In genomic region chr3:188088948-188089685, GRCh38 we compare ENCODE assay signal across 1 cellular context.
TF ChIP-seq lines count a peak whose summit lies in the region.

No MANE protein-coding gene starts in this region.

TF ChIP-seq in HepG2, 621 proteins besides CTCF, POLR2A, EP300 and RAD21 (continued from another document):
- TF ChIP-seq ARID5B (CRISPR knock-in tag; IDR thresholded peaks at IDR 0.05) (0 out of 2 replicates have a peak, but pooled peaks have one; percentile 19), MAF1 (CRISPR knock-in tag; IDR thresholded peaks at IDR 0.05; ENCODE audit: borderline replicate concordance) (no peak), RNF2 (conservative IDR thresholded peaks at IDR 0.05; ENCODE audit: low read depth) (no peak), NR2F6 (IDR thresholded peaks at IDR 0.05) (no peak), NR2F6 (CRISPR knock-in tag; IDR thresholded peaks at IDR 0.05) (peak; percentile 33; the same call in 1 of the 2 replicates), SOX6 (IDR thresholded peaks at IDR 0.05) (no peak), SOX6 (CRISPR knock-in tag; IDR thresholded peaks at IDR 0.05) (peak; percentile 45; the same call in 1 of the 2 replicates), ZNF18 (CRISPR knock-in tag; IDR thresholded peaks at IDR 0.05; ENCODE audit: insufficient replicate concordance) (no peak), ATF7 (IDR thresholded peaks at IDR 0.05) (no peak), ATF7 (CRISPR knock-in tag; IDR thresholded peaks at IDR 0.05) (no peak), ATAD3A (CRISPR knock-in tag; IDR thresholded peaks at IDR 0.05) (no peak), PREB (CRISPR knock-in tag; IDR thresholded peaks at IDR 0.05) (no peak), ZNF501 (CRISPR knock-in tag; IDR thresholded peaks at IDR 0.05) (0 out of 2 replicates have a peak, but pooled peaks have one; percentile 24), HNF4A (CRISPR knock-in tag; IDR thresholded peaks at IDR 0.05) (peak; percentile 45; the same call in 1 of the 2 replicates), FOSL1 (CRISPR knock-in tag; IDR thresholded peaks at IDR 0.05; ENCODE audit: borderline replicate concordance) (no peak), SALL1 (CRISPR knock-in tag; IDR thresholded peaks at IDR 0.05) (0 out of 2 replicates have a peak, but pooled peaks have one; percentile 29), ZNF746 (CRISPR knock-in tag; IDR thresholded peaks at IDR 0.05) (no peak), ZBTB25 (CRISPR knock-in tag; IDR thresholded peaks at IDR 0.05) (no peak), SMAD1 (CRISPR knock-in tag; IDR thresholded peaks at IDR 0.05; ENCODE audit: borderline replicate concordance, low read depth) (no peak), RBM39 (IDR thresholded peaks at IDR 0.05; ENCODE audit: low read depth, low read length, poor library complexity, severe bottlenecking) (no peak), SAP130 (CRISPR knock-in tag; IDR thresholded peaks at IDR 0.05; ENCODE audit: low read depth) (peak; percentile 35; the same call in 1 of the 2 replicates), GATAD2A (CRISPR knock-in tag; IDR thresholded peaks at IDR 0.05) (peak; percentile 43; the same call in 1 of the 2 replicates)
- TF ChIP-seq, protein P1, sequence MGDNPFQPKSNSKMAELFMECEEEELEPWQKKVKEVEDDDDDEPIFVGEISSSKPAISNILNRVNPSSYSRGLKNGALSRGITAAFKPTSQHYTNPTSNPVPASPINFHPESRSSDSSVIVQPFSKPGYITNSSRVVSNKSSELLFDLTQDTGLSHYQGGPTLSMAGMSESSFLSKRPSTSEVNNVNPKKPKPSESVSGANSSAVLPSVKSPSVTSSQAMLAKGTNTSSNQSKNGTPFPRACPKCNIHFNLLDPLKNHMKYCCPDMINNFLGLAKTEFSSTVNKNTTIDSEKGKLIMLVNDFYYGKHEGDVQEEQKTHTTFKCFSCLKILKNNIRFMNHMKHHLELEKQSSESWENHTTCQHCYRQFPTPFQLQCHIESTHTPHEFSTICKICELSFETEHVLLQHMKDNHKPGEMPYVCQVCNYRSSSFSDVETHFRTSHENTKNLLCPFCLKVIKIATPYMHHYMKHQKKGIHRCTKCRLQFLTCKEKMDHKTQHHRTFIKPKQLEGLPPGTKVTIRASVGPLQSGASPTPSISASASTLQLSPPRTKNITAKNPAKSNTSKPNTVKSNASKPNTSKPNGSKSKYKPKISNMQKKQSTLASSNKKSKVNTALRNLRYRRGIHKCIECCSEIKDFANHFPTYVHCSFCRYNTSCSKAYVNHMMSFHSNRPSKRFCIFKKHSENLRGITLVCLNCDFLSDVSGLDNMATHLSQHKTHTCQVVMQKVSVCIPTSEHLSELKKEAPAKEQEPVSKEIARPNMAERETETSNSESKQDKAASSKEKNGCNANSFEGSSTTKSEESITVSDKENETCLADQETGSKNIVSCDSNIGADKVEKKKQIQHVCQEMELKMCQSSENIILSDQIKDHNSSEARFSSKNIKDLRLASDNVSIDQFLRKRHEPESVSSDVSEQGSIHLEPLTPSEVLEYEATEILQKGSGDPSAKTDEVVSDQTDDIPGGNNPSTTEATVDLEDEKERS (CRISPR knock-in tag; IDR thresholded peaks at IDR 0.05) = no peak
- TF ChIP-seq, protein P2, sequence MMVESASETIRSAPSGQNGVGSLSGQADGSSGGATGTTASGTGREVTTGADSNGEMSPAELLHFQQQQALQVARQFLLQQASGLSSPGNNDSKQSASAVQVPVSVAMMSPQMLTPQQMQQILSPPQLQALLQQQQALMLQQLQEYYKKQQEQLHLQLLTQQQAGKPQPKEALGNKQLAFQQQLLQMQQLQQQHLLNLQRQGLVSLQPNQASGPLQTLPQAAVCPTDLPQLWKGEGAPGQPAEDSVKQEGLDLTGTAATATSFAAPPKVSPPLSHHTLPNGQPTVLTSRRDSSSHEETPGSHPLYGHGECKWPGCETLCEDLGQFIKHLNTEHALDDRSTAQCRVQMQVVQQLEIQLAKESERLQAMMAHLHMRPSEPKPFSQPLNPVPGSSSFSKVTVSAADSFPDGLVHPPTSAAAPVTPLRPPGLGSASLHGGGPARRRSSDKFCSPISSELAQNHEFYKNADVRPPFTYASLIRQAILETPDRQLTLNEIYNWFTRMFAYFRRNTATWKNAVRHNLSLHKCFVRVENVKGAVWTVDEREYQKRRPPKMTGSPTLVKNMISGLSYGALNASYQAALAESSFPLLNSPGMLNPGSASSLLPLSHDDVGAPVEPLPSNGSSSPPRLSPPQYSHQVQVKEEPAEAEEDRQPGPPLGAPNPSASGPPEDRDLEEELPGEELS (CRISPR knock-in tag; IDR thresholded peaks at IDR 0.05) = no peak
